Comparison of ENCODE assay signal across 19 cellular contexts in genomic region chr15:62343397-62343796, GRCh38.
"Had no signal": no experiment of that assay in that cellular context is flagged by ENCODE, and none has a peak within 500 bp of the region (broad histone marks: within the 10 kb centered on the region; RNA-seq: fewer than 3 reads in every experiment).

No MANE protein-coding gene starts in this region.

- H3K36me3 Mint-ChIP-seq: natural killer cell had no signal

- H3K4me3 ChIP-seq: ovary, right atrium auricular region, sigmoid colon, skin epidermis, stomach, thoracic aorta, transverse colon had no signal

- H3K9me3 ChIP-seq: ovary, right atrium auricular region, sigmoid colon, stomach, thoracic aorta, transverse colon had no signal

- ATAC-seq: left lobe of liver, natural killer cell had no signal

- H3K36me3 ChIP-seq: ovary, right atrium auricular region, sigmoid colon, stomach, thoracic aorta, transverse colon had no signal

- DNase-seq: dermis blood vessel endothelial cell; foreskin melanocyte; head of caudate nucleus; hippocampal formation; kidney glomerular epithelial cell; mammary epithelial cell; natural killer cell; nucleus accumbens; ovary; sigmoid colon; stimulated activated CD4-positive, alpha-beta T cell treated with anti-CD3 and anti-CD28 coated beads, Interleukin-2, amount 100 ng/mL, for 24 hours; stomach; substantia nigra; transverse colon had no signal

- H3K9me3 Mint-ChIP-seq: natural killer cell, neural crest cell had no signal

- H3K27me3 ChIP-seq: ovary, right atrium auricular region, sigmoid colon, stomach, transverse colon had no signal

- H3K27ac Mint-ChIP-seq: natural killer cell had no signal

- H3K4me1 ChIP-seq: right atrium auricular region, sigmoid colon had no signal

- H3K4me3 Mint-ChIP-seq: natural killer cell, neural crest cell had no signal

- H3K27ac ChIP-seq: ovary, right atrium auricular region, sigmoid colon, skin epidermis, stomach, thoracic aorta had no signal
